8 cellular contexts compared by ENCODE assay signal in genomic region chr11:110362916-110363574, GRCh38.
DNase-seq lines count a peak whose midpoint lies in the region; ATAC-seq lines count a peak whose summit lies in the region.

No MANE protein-coding gene starts in this region.

- H4K91ac ChIP-seq in neuronal stem cell (ENCODE audit: low read depth, low read length, poor library complexity) = no peak overlapping the region

- H3K9me3 ChIP-seq in neuronal stem cell (replicated peaks in 1 of 2; ENCODE audit: control insufficient read depth in 2 of 2, insufficient read depth in 1 of 2, low read depth in 1 of 2, low read length in 2 of 2) = peaks cover 0 to 1% of the 10 kb centered on the region in 2 donors

- H3K4me2 ChIP-seq in neuronal stem cell (ENCODE audit: insufficient read depth, low read length, poor library complexity, severe bottlenecking) = peak overlapping the region; percentile 48

- intact Hi-C loops in left colon (cut with DNase I, micrococcal nuclease) = no loop called here

- H3K4ac ChIP-seq in neuronal stem cell (ENCODE audit: low read length) = no peak overlapping the region

- no peaks in the 10 kb centered on the region for H3K27me3 ChIP-seq in neuronal stem cell (ENCODE audit: control insufficient read depth in 3 of 3, insufficient read depth in 3 of 3, low read depth in 1 of 3, low read length in 3 of 3)

- no peak overlapping the region for H2BK12ac ChIP-seq in neuronal stem cell (ENCODE audit: low read length)

- H3K23ac ChIP-seq in neuronal stem cell (ENCODE audit: low read depth, low read length, poor library complexity) = no peak overlapping the region

- H3K4me3 ChIP-seq in neuronal stem cell (ENCODE audit: low read length in 2 of 2) = peak overlapping the region in 1 of 2 donors; percentile 33

- no peak overlapping the region for H3K9ac ChIP-seq in neuronal stem cell (ENCODE audit: low read depth, low read length, poor library complexity)

- no peak overlapping the region for H2AK5ac ChIP-seq in neuronal stem cell (ENCODE audit: low read depth, low read length)

- ATAC-seq in GM18868 (IDR thresholded peaks at IDR 0.05; ENCODE audit: unreplicated experiment) (peak; percentile 40), HG03135 (IDR thresholded peaks at IDR 0.05; ENCODE audit: unreplicated experiment) (no peak), left colon (no peak)

- H3K18ac ChIP-seq in neuronal stem cell (ENCODE audit: low read length) = no peak overlapping the region

- peak overlapping the region; percentile 83 for H2AFZ ChIP-seq in neuronal stem cell (ENCODE audit: low read length)

- no peak overlapping the region for H2BK120ac ChIP-seq in neuronal stem cell (ENCODE audit: low read depth, low read length)

- H3K79me1 ChIP-seq in neuronal stem cell (ENCODE audit: low read depth, low read length) = no peaks in the 10 kb centered on the region

- WGBS in neuronal stem cell (ENCODE audit: extremely low coverage in 2 of 2, insufficient read length in 2 of 2, insufficient replicate concordance in 1 of 2), 2 donors = no CpG with 5 or more reads among the region's 6 CpGs

- peaks cover 2 to 3% of the 10 kb centered on the region in 2 donors for H3K4me1 ChIP-seq in neuronal stem cell (ENCODE audit: control insufficient read depth in 2 of 2, insufficient read depth in 1 of 2, low read depth in 1 of 2, low read length in 2 of 2)

- H2BK5ac ChIP-seq in neuronal stem cell (ENCODE audit: low read length) = no peak overlapping the region

- no peak overlapping the region for H2BK15ac ChIP-seq in neuronal stem cell (ENCODE audit: low read length)

- no peak overlapping the region for H3K14ac ChIP-seq in neuronal stem cell (ENCODE audit: low read length)

- H4K8ac ChIP-seq in neuronal stem cell (ENCODE audit: low read depth, low read length) = no peak overlapping the region

- H3K36me3 ChIP-seq in neuronal stem cell (replicated peaks in 1 of 2; ENCODE audit: control insufficient read depth in 2 of 2, insufficient read depth in 2 of 2, low read length in 2 of 2) = no peaks in the 10 kb centered on the region

- H3K27ac ChIP-seq in neuronal stem cell (replicated peaks; ENCODE audit: low read length) = peak overlapping the region; percentile 78

- DNase-seq in NCI-H2081 treated with DMSO at 0.1 percent for 48 hours (lab: John Stamatoyannopoulos, UW) (peak; percentile 56), dermis microvascular lymphatic vessel endothelial cell (ENCODE audit: low read depth in 2 of 2) (peak; percentile 74 to 96), neuronal stem cell (ENCODE audit: low spot score) (peak; percentile 57), left colon (no peak), mesenteric fat pad (ENCODE audit: low spot score) (no peak), NCI-H1694 (lab: John Stamatoyannopoulos, UW) (no peak)

Comparison
In these comparisons a context has a peak if more than half of its experiments do, and no peak if none do; other contexts are left out.
1. DNase-seq: peak in NCI-H2081 treated with DMSO at 0.1 percent for 48 hours (single experiment), dermis microvascular lymphatic vessel endothelial cell (2 of 2) and neuronal stem cell (single experiment); none in left colon (0 of 2), mesenteric fat pad (single experiment) and NCI-H1694 (single experiment).